13 cellular contexts compared by ENCODE assay signal in the genomic region with DNA sequence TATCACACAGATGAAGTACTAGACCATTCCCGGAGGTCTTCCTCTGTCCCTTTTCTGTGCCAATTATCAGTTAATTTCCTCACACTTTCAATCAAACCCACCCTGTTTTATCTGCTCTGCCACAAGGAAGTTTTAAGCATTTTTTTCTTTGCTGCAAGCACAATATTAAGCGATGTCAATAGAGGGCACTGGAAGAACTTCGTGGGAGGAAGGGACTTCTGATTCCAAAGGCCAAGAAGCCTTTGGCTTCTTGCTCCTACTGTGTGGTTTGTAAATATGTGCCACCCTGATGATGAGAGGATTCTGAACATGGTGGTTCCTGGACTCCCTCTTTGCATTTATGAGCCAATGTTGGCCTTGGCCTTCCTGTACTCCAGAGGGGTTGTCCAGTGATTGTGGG.
A peak's percentile ranks its signal among the peaks of the same experiment; 100 is the strongest.
DNase-seq lines count a peak whose midpoint lies in the region; ATAC-seq, FAIRE-seq and TF ChIP-seq lines count a peak whose summit lies in the region.
"Had no signal": no experiment of that assay in that cellular context is flagged by ENCODE, and none has a peak within 500 bp of the region (broad histone marks: within the 10 kb centered on the region; RNA-seq: fewer than 3 reads in every experiment).

No MANE protein-coding gene starts in this region.

- intact Hi-C loops in thyroid gland (cut with DNase I), result no loop called here

- H3K9me2 ChIP-seq in GM23338 (ENCODE audit: insufficient read depth), result no peaks in the 10 kb centered on the region

- DNase-seq in GM23338 (ENCODE audit: low spot score) (peak; percentile 56), NB4 (ENCODE audit: low read depth) (peak; percentile 13), WERI-Rb-1 (no peak), keratinocyte (ENCODE audit: low read depth, low spot score) (no peak), thyroid gland (no peak), NCI-H2107 (lab: John Stamatoyannopoulos, UW) (no peak)
- DNase-seq in effector memory CD4-positive, alpha-beta T cell, result no peak
- DNase-seq: activated T-cell treated with anti-CD3 and anti-CD28 coated beads, Interleukin-2, amount 50 U/mL, for 4 hours; left ventricle myocardium superior; NCI-H1436 had no signal

- H3K4me3 Mint-ChIP-seq in GM23338, result no peak overlapping the region
- H3K4me3 Mint-ChIP-seq: activated T-cell treated with anti-CD3 and anti-CD28 coated beads, Interleukin-2, amount 50 U/mL, for 4 hours; stimulated activated effector memory CD8-positive, alpha-beta T cell treated with anti-CD3 and anti-CD28 coated beads, Interleukin-12 subunit alpha, Interleukin-12 subunit beta, amount 100 ng/mL, for 72 hours had no signal

- H3K9me3 ChIP-seq in WERI-Rb-1 (ENCODE audit: severe bottlenecking), result no peaks in the 10 kb centered on the region
- no peaks in the 10 kb centered on the region for H3K9me3 ChIP-seq in keratinocyte (ENCODE audit: control insufficient read depth, low read depth, low read length)
- H3K9me3 ChIP-seq in thyroid gland, result no peaks in the 10 kb centered on the region
- H3K9me3 ChIP-seq in effector memory CD4-positive, alpha-beta T cell (ENCODE audit: control insufficient read depth, low read length), result no peaks in the 10 kb centered on the region

- H3K36me3 ChIP-seq in GM23338 (ENCODE audit: insufficient read depth), result no peaks in the 10 kb centered on the region
- no peaks in the 10 kb centered on the region for H3K36me3 ChIP-seq in WERI-Rb-1
- H3K36me3 ChIP-seq in keratinocyte (ENCODE audit: control insufficient read depth in 2 of 2, extremely low read depth in 1 of 2, insufficient read depth in 2 of 2, low read length in 2 of 2), result no peaks in the 10 kb centered on the region
- no peaks in the 10 kb centered on the region for H3K36me3 ChIP-seq in thyroid gland
- no peaks in the 10 kb centered on the region for H3K36me3 ChIP-seq in effector memory CD4-positive, alpha-beta T cell (ENCODE audit: control insufficient read depth, insufficient read depth, low read length)
- H3K36me3 ChIP-seq: cardiac muscle cell had no signal

- FAIRE-seq in keratinocyte (lab: Jason Lieb, UNC), result no peak

- no peaks in the 10 kb centered on the region for H3K9me1 ChIP-seq in keratinocyte (ENCODE audit: control insufficient read depth, extremely low read depth, insufficient read depth, low read length)

- no peaks in the 10 kb centered on the region for H3K27me3 Mint-ChIP-seq in GM23338 (ENCODE audit: insufficient read depth, low read depth, poor library complexity)

- H3K27me3 ChIP-seq in GM23338 (ENCODE audit: insufficient read depth), result no peaks in the 10 kb centered on the region
- no peaks in the 10 kb centered on the region for H3K27me3 ChIP-seq in WERI-Rb-1 (ENCODE audit: insufficient read depth, low read depth, severe bottlenecking)
- H3K27me3 ChIP-seq in keratinocyte (ENCODE audit: control insufficient read depth, extremely low read depth, insufficient read depth, low read length), result no peaks in the 10 kb centered on the region
- H3K27me3 ChIP-seq in thyroid gland, result no peaks in the 10 kb centered on the region
- no peaks in the 10 kb centered on the region for H3K27me3 ChIP-seq in effector memory CD4-positive, alpha-beta T cell (replicated peaks; ENCODE audit: control insufficient read depth, insufficient read depth, low read length, poor library complexity, severe bottlenecking)
- H3K27me3 ChIP-seq: cardiac muscle cell had no signal

- H4K20me1 ChIP-seq in GM23338 (replicated peaks; ENCODE audit: insufficient read depth) (no peaks in the 10 kb centered on the region), keratinocyte (ENCODE audit: control insufficient read depth, extremely low read depth, insufficient read depth, low read length) (no peaks in the 10 kb centered on the region)

- ATAC-seq in GM23338 (peak; percentile 57), esophagus mucosa (no peak)
- ATAC-seq: activated T-cell treated with anti-CD3 and anti-CD28 coated beads, Interleukin-2, amount 50 U/mL, for 4 hours; left ventricle myocardium superior; stimulated activated effector memory CD8-positive, alpha-beta T cell treated with anti-CD3 and anti-CD28 coated beads, Interleukin-12 subunit alpha, Interleukin-12 subunit beta, amount 100 ng/mL, for 72 hours had no signal

- H3K4me2 ChIP-seq in GM23338, result no peak overlapping the region
- H3K4me2 ChIP-seq in keratinocyte (ENCODE audit: control insufficient read depth, extremely low read depth, insufficient read depth, low read depth, low read length), result no peak overlapping the region

- WGBS in thyroid gland, 2 donors, result 52 to 65% methylated on average over 3 of the region's 3 CpGs

- no peak overlapping the region for H3K9ac ChIP-seq in keratinocyte (ENCODE audit: control insufficient read depth, extremely low read depth, insufficient read depth, low read length)

- H3K27ac ChIP-seq in GM23338 (ENCODE audit: low read depth), result no peak overlapping the region
- H3K27ac ChIP-seq in WERI-Rb-1, result no peak overlapping the region
- no peak overlapping the region for H3K27ac ChIP-seq in keratinocyte (ENCODE audit: control insufficient read depth, insufficient read depth, low read length)
- no peak overlapping the region for H3K27ac ChIP-seq in thyroid gland
- no peak overlapping the region for H3K27ac ChIP-seq in effector memory CD4-positive, alpha-beta T cell (ENCODE audit: insufficient read depth, low read length, poor library complexity, severe bottlenecking)
- H3K27ac ChIP-seq: cardiac muscle cell had no signal

- no peaks in the 10 kb centered on the region for H3K9me3 Mint-ChIP-seq in GM23338
- H3K9me3 Mint-ChIP-seq: activated T-cell treated with anti-CD3 and anti-CD28 coated beads, Interleukin-2, amount 50 U/mL, for 4 hours had no signal

- no peak for TF ChIP-seq POLR2A in NB4 (IDR thresholded peaks at IDR 0.05; ENCODE audit: extremely low read depth, insufficient read length)
- no peak for TF ChIP-seq POLR2A in thyroid gland (IDR thresholded peaks at IDR 0.05)

- no peak overlapping the region for H2AFZ ChIP-seq in GM23338
- no peak overlapping the region for H2AFZ ChIP-seq in keratinocyte (ENCODE audit: control insufficient read depth, low read length)

- H3K79me2 ChIP-seq in GM23338 (replicated peaks; ENCODE audit: insufficient read depth) (no peaks in the 10 kb centered on the region), keratinocyte (ENCODE audit: control insufficient read depth, insufficient read depth, low read length) (no peaks in the 10 kb centered on the region)

- TF ChIP-seq CTCF in GM23338 (conservative IDR thresholded peaks at IDR 0.05; ENCODE audit: low read depth in 2 of 2) (peak; percentile 56 to 77), NB4 (IDR thresholded peaks at IDR 0.05; ENCODE audit: low read depth, low read length) (no peak), WERI-Rb-1 (IDR thresholded peaks at IDR 0.05; ENCODE audit: low read depth, low read length) (peak; percentile 25; the same call in 1 of the 2 replicates), keratinocyte (optimal IDR thresholded peaks at IDR 0.05 in 1 of 3, IDR thresholded peaks at IDR 0.05 in 1 of 3, conservative IDR thresholded peaks at IDR 0.05 in 1 of 3; ENCODE audit: extremely low read depth in 1 of 3, insufficient read depth in 2 of 3, low read length in 3 of 3) (peak in 2 of 3 experiments; percentile 24 to 26), thyroid gland (IDR thresholded peaks at IDR 0.05) (no peak)

- H3K27ac Mint-ChIP-seq in GM23338, result no peak overlapping the region
- H3K27ac Mint-ChIP-seq: stimulated activated effector memory CD8-positive, alpha-beta T cell treated with anti-CD3 and anti-CD28 coated beads, Interleukin-12 subunit alpha, Interleukin-12 subunit beta, amount 100 ng/mL, for 72 hours had no signal

- H3K4me3 ChIP-seq in GM23338, result no peak overlapping the region
- no peak overlapping the region for H3K4me3 ChIP-seq in NB4 (ENCODE audit: low read depth, low read length)
- H3K4me3 ChIP-seq in WERI-Rb-1 (ENCODE audit: low read depth, low read length), result no peak overlapping the region
- no peak overlapping the region for H3K4me3 ChIP-seq in keratinocyte (ENCODE audit: control insufficient read depth in 2 of 3, extremely low read depth in 1 of 3, insufficient read depth in 2 of 3, low read depth in 1 of 3, low read length in 3 of 3)
- no peak overlapping the region for H3K4me3 ChIP-seq in thyroid gland (replicated peaks in 1 of 3)
- no peak overlapping the region for H3K4me3 ChIP-seq in effector memory CD4-positive, alpha-beta T cell (ENCODE audit: insufficient read depth, low read depth, low read length, poor library complexity, severe bottlenecking)
- H3K4me3 ChIP-seq: cardiac muscle cell had no signal

- no peaks in the 10 kb centered on the region for H3K4me1 ChIP-seq in GM23338 (ENCODE audit: insufficient read depth)
- H3K4me1 ChIP-seq in keratinocyte (ENCODE audit: control insufficient read depth, extremely low read depth, insufficient read depth, low read length), result no peaks in the 10 kb centered on the region
- no peaks in the 10 kb centered on the region for H3K4me1 ChIP-seq in thyroid gland
- no peaks in the 10 kb centered on the region for H3K4me1 ChIP-seq in effector memory CD4-positive, alpha-beta T cell (ENCODE audit: control insufficient read depth, insufficient read depth, low read length, poor library complexity, severe bottlenecking)

- H3K4me1 Mint-ChIP-seq in GM23338, result no peaks in the 10 kb centered on the region
- H3K4me1 Mint-ChIP-seq: stimulated activated effector memory CD8-positive, alpha-beta T cell treated with anti-CD3 and anti-CD28 coated beads, Interleukin-12 subunit alpha, Interleukin-12 subunit beta, amount 100 ng/mL, for 72 hours had no signal

- no peaks in the 10 kb centered on the region for H3K36me3 Mint-ChIP-seq in GM23338 (ENCODE audit: low read depth)
- H3K36me3 Mint-ChIP-seq: stimulated activated effector memory CD8-positive, alpha-beta T cell treated with anti-CD3 and anti-CD28 coated beads, Interleukin-12 subunit alpha, Interleukin-12 subunit beta, amount 100 ng/mL, for 72 hours had no signal

- H3F3A ChIP-seq in GM23338 (replicated peaks; ENCODE audit: low read depth), result no peaks in the 10 kb centered on the region

- dilution Hi-C loops in keratinocyte (cut with MboI; ENCODE audit: extremely low pct_ligation_motif_present, low sequenced_read_pairs), result no loop called here

TF ChIP-seq in GM23338, 12 proteins besides CTCF, POLR2A, EP300 and RAD21 (continues in another document):
- TF ChIP-seq POLR2AphosphoS5 (IDR thresholded peaks at IDR 0.05; ENCODE audit: low read depth), result no peak
- TF ChIP-seq ZNF114 (CRISPR knock-in tag; IDR thresholded peaks at IDR 0.05), result no peak
- TF ChIP-seq, protein P1, sequence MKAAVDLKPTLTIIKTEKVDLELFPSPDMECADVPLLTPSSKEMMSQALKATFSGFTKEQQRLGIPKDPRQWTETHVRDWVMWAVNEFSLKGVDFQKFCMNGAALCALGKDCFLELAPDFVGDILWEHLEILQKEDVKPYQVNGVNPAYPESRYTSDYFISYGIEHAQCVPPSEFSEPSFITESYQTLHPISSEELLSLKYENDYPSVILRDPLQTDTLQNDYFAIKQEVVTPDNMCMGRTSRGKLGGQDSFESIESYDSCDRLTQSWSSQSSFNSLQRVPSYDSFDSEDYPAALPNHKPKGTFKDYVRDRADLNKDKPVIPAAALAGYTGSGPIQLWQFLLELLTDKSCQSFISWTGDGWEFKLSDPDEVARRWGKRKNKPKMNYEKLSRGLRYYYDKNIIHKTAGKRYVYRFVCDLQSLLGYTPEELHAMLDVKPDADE (IDR thresholded peaks at IDR 0.05), result no peak
- no peak for TF ChIP-seq NANOG (IDR thresholded peaks at IDR 0.05; ENCODE audit: borderline replicate concordance)

Comparison
In these comparisons a context has a peak if more than half of its experiments do, and no peak if none do; other contexts are left out.
1. DNase-seq: peak in GM23338 (single experiment) and NB4 (single experiment); none in WERI-Rb-1 (single experiment), keratinocyte (single experiment), thyroid gland (0 of 2), effector memory CD4-positive, alpha-beta T cell (0 of 3) and NCI-H2107 (single experiment).
2. CTCF ChIP-seq: peak in GM23338 (2 of 2), WERI-Rb-1 (single experiment) and keratinocyte (2 of 3); none in NB4 (single experiment) and thyroid gland (0 of 6).